In genomic region chr2:139742216-139743172, GRCh38 we compare ENCODE assay signal across 25 cellular contexts.
"Had no signal": no experiment of that assay in that cellular context is flagged by ENCODE, and none has a peak within 500 bp of the region (broad histone marks: within the 10 kb centered on the region; RNA-seq: fewer than 3 reads in every experiment).

No MANE protein-coding gene starts in this region.

- H3K9me3 ChIP-seq: ovary, psoas muscle, right lobe of liver, sigmoid colon, thoracic aorta, thyroid gland, tibial nerve, upper lobe of left lung, vagina had no signal

- FAIRE-seq: small intestine, urothelium cell line had no signal

- H3K4me2 ChIP-seq: neural progenitor cell had no signal

- H3K27ac ChIP-seq: neural progenitor cell, ovary, parathyroid adenoma, psoas muscle, right lobe of liver, sigmoid colon, stomach, thoracic aorta, thyroid gland, tibial nerve, upper lobe of left lung, vagina had no signal

- H3K27me3 ChIP-seq: neural progenitor cell, ovary, right lobe of liver, sigmoid colon, stomach, thyroid gland, tibial nerve, upper lobe of left lung, vagina had no signal

- H3K4me3 ChIP-seq: neural progenitor cell, ovary, psoas muscle, right lobe of liver, sigmoid colon, stomach, thoracic aorta, thyroid gland, tibial nerve, upper lobe of left lung, vagina had no signal

- H2AFZ ChIP-seq: neural progenitor cell, parathyroid adenoma had no signal

- H3K9ac ChIP-seq: neural progenitor cell, parathyroid adenoma had no signal

- H3K79me2 ChIP-seq: parathyroid adenoma had no signal

- ATAC-seq: psoas muscle; right cardiac atrium; right lobe of liver; stimulated activated effector memory CD8-positive, alpha-beta T cell treated with anti-CD3 and anti-CD28 coated beads, Interleukin-12 subunit alpha, Interleukin-12 subunit beta, amount 100 ng/mL, for 72 hours; stimulated activated naive B cell treated with anti-CD40 and anti-IgM and Interleukin-4, amounts not matched to agents 10 μg/mL and 1 μg/mL and 100 μg/mL, for 72 hours had no signal

- H3K36me3 ChIP-seq: neural progenitor cell, ovary, right lobe of liver, sigmoid colon, stomach, thoracic aorta, thyroid gland, tibial nerve, upper lobe of left lung, vagina had no signal

- DNase-seq: occipital lobe; ovary; posterior cingulate gyrus; psoas muscle; right cardiac atrium; right lobe of liver; sigmoid colon; small intestine; stimulated activated CD4-positive, alpha-beta T cell treated with anti-CD3 and anti-CD28 coated beads, Interleukin-15, amount 100 ng/mL, for 24 hours; stimulated activated CD4-positive, alpha-beta T cell treated with anti-CD3 and anti-CD28 coated beads, Interleukin-2, amount 100 ng/mL, for 24 hours; stimulated activated CD4-positive, alpha-beta T cell treated with anti-CD3 and anti-CD28 coated beads, Interleukin-2, amount 100 ng/mL, for 48 hours; stimulated activated CD4-positive, alpha-beta T cell treated with anti-CD3 and anti-CD28 coated beads, Interleukin-4, amount 100 ng/mL, for 24 hours; stimulated activated naive B cell treated with anti-CD40 and anti-IgM and Interleukin-4, amounts not matched to agents 10 μg/mL and 1 μg/mL and 100 μg/mL, for 72 hours; stimulated activated naive CD4-positive, alpha-beta T cell treated with Interleukin-2 at 50 U/mL for 16 hours; stomach; thyroid gland; trophoblast cell; upper lobe of left lung had no signal

- H3K4me1 ChIP-seq: neural progenitor cell, parathyroid adenoma, psoas muscle, right lobe of liver, sigmoid colon, stomach, thyroid gland, tibial nerve, upper lobe of left lung, vagina had no signal
